In genomic region chr19:33683881-33684549, GRCh38 we compare ENCODE assay signal across 9 cellular contexts.
DNase-seq lines count a peak whose midpoint lies in the region; ATAC-seq and TF ChIP-seq lines count a peak whose summit lies in the region.
"Had no signal": no experiment of that assay in that cellular context is flagged by ENCODE, and none has a peak within 500 bp of the region (broad histone marks: within the 10 kb centered on the region; RNA-seq: fewer than 3 reads in every experiment).

No MANE protein-coding gene starts in this region.

- POLR2A ChIA-PET in CD8-positive, alpha-beta T cell (lab: Charles Lee): no interaction called here

- peaks cover 25% of the 10 kb centered on the region for H3K27me3 ChIP-seq in endodermal cell (ENCODE audit: control insufficient read depth, insufficient read depth, low read length, poor library complexity, severe bottlenecking)
- no peaks in the 10 kb centered on the region for H3K27me3 ChIP-seq in CD8-positive, alpha-beta T cell (ENCODE audit: insufficient read depth, low read length)

- no peak overlapping the region for H3K27ac ChIP-seq in endodermal cell (ENCODE audit: low read depth, low read length)
- H3K27ac ChIP-seq in CD8-positive, alpha-beta T cell (ENCODE audit: low read depth, low read length): no peak overlapping the region

- TF ChIP-seq CTCF in endodermal cell (conservative IDR thresholded peaks at IDR 0.05) (no peak), mucosa of descending colon (IDR thresholded peaks at IDR 0.05) (no peak)
- no peak for TF ChIP-seq CTCF in CD8-positive, alpha-beta T cell (IDR thresholded peaks at IDR 0.05)

- H3K36me3 Mint-ChIP-seq in endodermal cell (ENCODE audit: low read depth): no peaks in the 10 kb centered on the region
- no peaks in the 10 kb centered on the region for H3K36me3 Mint-ChIP-seq in CD8-positive, alpha-beta T cell
- H3K36me3 Mint-ChIP-seq: activated naive CD4-positive, alpha-beta T cell treated with anti-CD3 and anti-CD28 coated beads, Interleukin-2, amount 50 U/mL, for 24 hours had no signal

- peak; percentile 34 for ATAC-seq in mucosa of descending colon
- no peak for ATAC-seq in CD8-positive, alpha-beta T cell

- peaks cover 7% of the 10 kb centered on the region for H3K27me3 Mint-ChIP-seq in endodermal cell (ENCODE audit: insufficient read depth)
- H3K27me3 Mint-ChIP-seq in CD8-positive, alpha-beta T cell (ENCODE audit: low read depth): peaks cover 23% of the 10 kb centered on the region

- no peak for TF ChIP-seq RAD21 in Ishikawa (IDR thresholded peaks at IDR 0.05; ENCODE audit: low read depth)

- CTCF ChIA-PET in CD8-positive, alpha-beta T cell (lab: Charles Lee): no interaction called here

- peak overlapping the region; percentile 14 for H3K4me3 Mint-ChIP-seq in endodermal cell
- H3K4me3 Mint-ChIP-seq in CD8-positive, alpha-beta T cell: no peak overlapping the region
- H3K4me3 Mint-ChIP-seq: activated naive CD4-positive, alpha-beta T cell treated with anti-CD3 and anti-CD28 coated beads, Interleukin-2, amount 50 U/mL, for 24 hours had no signal

- intact Hi-C loops in mucosa of descending colon (cut with DNase I, micrococcal nuclease): loop anchor here in 1 of 2 donors (2.0 kb wide), 1 partner anchor 51 kb away; no protein-coding TSS in a partner anchor
- intact Hi-C loops in CD8-positive, alpha-beta T cell (cut with DNase I, micrococcal nuclease): no loop called here

- no peak overlapping the region for H3K9ac ChIP-seq in endodermal cell (ENCODE audit: extremely low read depth, low read length, poor library complexity, severe bottlenecking)

- 7 to 24% methylated on average over 11 to 24 of the region's 24 CpGs for WGBS in endodermal cell (ENCODE audit: insufficient coverage in 1 of 2, insufficient read length in 1 of 2), 2 experiments

- DNase-seq in EH (ENCODE audit: low read depth) (peak; percentile 48), endodermal cell (peak; percentile 95), mucosa of descending colon (peak; percentile 13 to 31 (median 31)), COR-L47 (lab: John Stamatoyannopoulos, UW) (no peak), NCI-H1930 (lab: John Stamatoyannopoulos, UW) (no peak), NCI-H187 treated with DMSO at 0.1 percent for 48 hours (lab: John Stamatoyannopoulos, UW) (no peak)
- DNase-seq in CD8-positive, alpha-beta T cell: no peak

- no peak overlapping the region for H3K27ac Mint-ChIP-seq in endodermal cell
- no peak overlapping the region for H3K27ac Mint-ChIP-seq in CD8-positive, alpha-beta T cell
- H3K27ac Mint-ChIP-seq: activated naive CD4-positive, alpha-beta T cell treated with anti-CD3 and anti-CD28 coated beads, Interleukin-2, amount 50 U/mL, for 24 hours had no signal

- no peak for TF ChIP-seq EP300 in Ishikawa (IDR thresholded peaks at IDR 0.05; ENCODE audit: borderline replicate concordance)

- no peaks in the 10 kb centered on the region for H3K36me3 ChIP-seq in endodermal cell (ENCODE audit: control insufficient read depth, insufficient read depth, low read length)
- H3K36me3 ChIP-seq in mucosa of descending colon (ENCODE audit: low read depth): no peaks in the 10 kb centered on the region
- H3K36me3 ChIP-seq in CD8-positive, alpha-beta T cell (ENCODE audit: insufficient read depth, low read length): no peaks in the 10 kb centered on the region

- H3K4me1 ChIP-seq in endodermal cell (ENCODE audit: control insufficient read depth, insufficient read depth, low read length) (no peaks in the 10 kb centered on the region), mucosa of descending colon (ENCODE audit: low read depth) (no peaks in the 10 kb centered on the region)
- H3K4me1 ChIP-seq in CD8-positive, alpha-beta T cell (ENCODE audit: insufficient read depth, low read length): no peaks in the 10 kb centered on the region

- peaks cover 2% of the 10 kb centered on the region for H3K4me1 Mint-ChIP-seq in endodermal cell
- no peaks in the 10 kb centered on the region for H3K4me1 Mint-ChIP-seq in CD8-positive, alpha-beta T cell (ENCODE audit: low read depth)
- H3K4me1 Mint-ChIP-seq: activated naive CD4-positive, alpha-beta T cell treated with anti-CD3 and anti-CD28 coated beads, Interleukin-2, amount 50 U/mL, for 24 hours had no signal

- no peaks in the 10 kb centered on the region for H3K9me3 Mint-ChIP-seq in endodermal cell
- no peaks in the 10 kb centered on the region for H3K9me3 Mint-ChIP-seq in CD8-positive, alpha-beta T cell
- H3K9me3 Mint-ChIP-seq: activated naive CD4-positive, alpha-beta T cell treated with anti-CD3 and anti-CD28 coated beads, Interleukin-2, amount 50 U/mL, for 24 hours had no signal

- H3K9me3 ChIP-seq in endodermal cell (ENCODE audit: control insufficient read depth, low read length) (no peaks in the 10 kb centered on the region), mucosa of descending colon (no peaks in the 10 kb centered on the region)
- H3K9me3 ChIP-seq in CD8-positive, alpha-beta T cell (ENCODE audit: low read length): no peaks in the 10 kb centered on the region

- no peak overlapping the region for H3K4me3 ChIP-seq in endodermal cell (ENCODE audit: low read length)
- H3K4me3 ChIP-seq in mucosa of descending colon: no peak overlapping the region
- H3K4me3 ChIP-seq in CD8-positive, alpha-beta T cell (ENCODE audit: low read depth, low read length): no peak overlapping the region

TF ChIP-seq in Ishikawa, 13 proteins besides CTCF, POLR2A, EP300 and RAD21:
- TF ChIP-seq MAX (IDR thresholded peaks at IDR 0.05): no peak
- no peak for TF ChIP-seq YY1 (IDR thresholded peaks at IDR 0.05; ENCODE audit: low read depth)
- TF ChIP-seq REST (IDR thresholded peaks at IDR 0.05; ENCODE audit: low read depth): peak; percentile 92
- TF ChIP-seq TEAD4 (IDR thresholded peaks at IDR 0.05): no peak
- TF ChIP-seq CEBPB (IDR thresholded peaks at IDR 0.05): no peak
- no peak for TF ChIP-seq TCF12 (IDR thresholded peaks at IDR 0.05; ENCODE audit: low read depth)

Comparison
In these comparisons a context has a peak if more than half of its experiments do, and no peak if none do; other contexts are left out.
1. DNase-seq: peak in EH (single experiment), endodermal cell (single experiment) and mucosa of descending colon (3 of 3); none in COR-L47 (single experiment), NCI-H1930 (0 of 2), NCI-H187 treated with DMSO at 0.1 percent for 48 hours (single experiment) and CD8-positive, alpha-beta T cell (0 of 7).